In the genomic region with DNA sequence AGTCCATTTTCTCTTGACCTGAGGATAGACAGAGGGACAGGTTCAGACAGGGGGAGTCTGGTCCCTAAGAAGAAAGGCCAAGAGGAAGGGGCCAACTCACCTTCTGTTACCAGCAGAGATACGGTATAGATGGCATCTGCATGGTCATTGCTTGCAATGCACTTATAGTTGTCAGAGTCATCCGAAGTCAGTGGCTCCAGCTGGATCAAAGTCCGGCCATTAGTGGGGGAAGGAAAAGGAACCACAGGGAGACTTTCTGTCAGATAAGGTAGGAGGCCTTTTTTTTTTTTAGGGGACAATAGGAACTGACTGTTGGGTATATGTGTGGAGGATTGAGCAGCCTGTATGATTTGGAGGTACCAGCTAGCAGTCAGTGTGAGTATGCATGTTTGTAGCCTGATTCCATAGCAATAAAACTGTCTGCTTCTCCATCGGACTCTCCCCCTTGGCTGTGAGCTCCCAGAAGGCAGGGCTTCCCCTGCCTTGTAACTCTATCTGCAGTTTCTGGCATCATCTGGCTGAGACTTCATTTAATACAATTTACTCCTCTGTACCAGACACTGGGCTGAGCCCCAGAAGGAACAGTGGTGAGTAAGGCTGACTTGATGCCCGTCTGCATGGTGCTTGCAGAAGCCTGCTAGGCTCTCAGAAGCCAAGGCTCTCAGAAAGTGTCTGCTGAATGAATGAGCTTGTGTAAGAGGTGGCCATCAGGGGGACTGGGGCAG, we compare ENCODE assay signal across 9 cellular contexts. TPM values are rescaled to one million over a fixed set of nuclear protein-coding genes. Genes with fewer than 3 reads are reported as not detected.
A peak's percentile ranks its signal among the peaks of the same experiment; 100 is the strongest.
DNase-seq lines count a peak whose midpoint lies in the region; ATAC-seq and TF ChIP-seq lines count a peak whose summit lies in the region.
"Had no signal": no experiment of that assay in that cellular context is flagged by ENCODE, and none has a peak within 500 bp of the region (broad histone marks: within the 10 kb centered on the region; RNA-seq: fewer than 3 reads in every experiment).

No MANE protein-coding gene starts in this region.

- TF ChIP-seq CTCF in suprapubic skin (IDR thresholded peaks at IDR 0.05): no peak

- no peaks in the 10 kb centered on the region for H3K27me3 ChIP-seq in suprapubic skin

- H3K9me3 ChIP-seq in suprapubic skin: no peaks in the 10 kb centered on the region

- H3K36me3 Mint-ChIP-seq in activated naive CD4-positive, alpha-beta T cell treated with anti-CD3 and anti-CD28 coated beads, Interleukin-2, amount 50 U/mL, for 24 hours: no peaks in the 10 kb centered on the region
- no peaks in the 10 kb centered on the region for H3K36me3 Mint-ChIP-seq in activated naive CD8-positive, alpha-beta T cell treated with anti-CD3 and anti-CD28 coated beads for 36 hours

- 58% methylated on average over 5 of the region's 5 CpGs for WGBS in suprapubic skin

- TF ChIP-seq EP300 in suprapubic skin (IDR thresholded peaks at IDR 0.05): no peak

- H3K4me3 Mint-ChIP-seq in activated naive CD4-positive, alpha-beta T cell treated with anti-CD3 and anti-CD28 coated beads, Interleukin-2, amount 50 U/mL, for 24 hours: peak overlapping the region; percentile 94
- H3K4me3 Mint-ChIP-seq in activated naive CD8-positive, alpha-beta T cell treated with anti-CD3 and anti-CD28 coated beads for 36 hours: peak overlapping the region; percentile 87

- no peak overlapping the region for H3K27ac Mint-ChIP-seq in activated naive CD4-positive, alpha-beta T cell treated with anti-CD3 and anti-CD28 coated beads, Interleukin-2, amount 50 U/mL, for 24 hours
- H3K27ac Mint-ChIP-seq in activated naive CD8-positive, alpha-beta T cell treated with anti-CD3 and anti-CD28 coated beads for 36 hours: no peak overlapping the region

- TF ChIP-seq POLR2A in suprapubic skin (IDR thresholded peaks at IDR 0.05): no peak

- no peak for ATAC-seq in HG02970 (IDR thresholded peaks at IDR 0.05; ENCODE audit: low FRiP score, unreplicated experiment)

- H3K27ac ChIP-seq in suprapubic skin: peak overlapping the region; percentile 28

- H3K27me3 Mint-ChIP-seq in activated naive CD4-positive, alpha-beta T cell treated with anti-CD3 and anti-CD28 coated beads, Interleukin-2, amount 50 U/mL, for 24 hours: no peaks in the 10 kb centered on the region
- H3K27me3 Mint-ChIP-seq in activated naive CD8-positive, alpha-beta T cell treated with anti-CD3 and anti-CD28 coated beads for 36 hours: no peaks in the 10 kb centered on the region

- no peaks in the 10 kb centered on the region for H3K9me3 Mint-ChIP-seq in activated naive CD4-positive, alpha-beta T cell treated with anti-CD3 and anti-CD28 coated beads, Interleukin-2, amount 50 U/mL, for 24 hours
- H3K9me3 Mint-ChIP-seq in activated naive CD8-positive, alpha-beta T cell treated with anti-CD3 and anti-CD28 coated beads for 36 hours: no peaks in the 10 kb centered on the region

- peaks cover 11% of the 10 kb centered on the region for H3K4me1 Mint-ChIP-seq in activated naive CD4-positive, alpha-beta T cell treated with anti-CD3 and anti-CD28 coated beads, Interleukin-2, amount 50 U/mL, for 24 hours
- H3K4me1 Mint-ChIP-seq in activated naive CD8-positive, alpha-beta T cell treated with anti-CD3 and anti-CD28 coated beads for 36 hours: peaks cover 8% of the 10 kb centered on the region

- DNase-seq in activated naive CD4-positive, alpha-beta T cell (lab: John Stamatoyannopoulos, UW): no peak
- DNase-seq in activated naive CD8-positive, alpha-beta T cell treated with anti-CD3 and anti-CD28 coated beads for 36 hours: no peak
- DNase-seq in iris pigment epithelial cell (ENCODE audit: low read depth): peak; percentile 55
- DNase-seq in suprapubic skin (ENCODE audit: low spot score in 2 of 2): no peak
- DNase-seq in stimulated activated CD4-positive, alpha-beta T cell treated with anti-CD3 and anti-CD28 coated beads, Interleukin-1b, Interleukin-23, amount 100 ng/mL, for 48 hours: no peak
- DNase-seq in NCI-H146 (lab: John Stamatoyannopoulos, UW): no peak

- H3K36me3 ChIP-seq in suprapubic skin: no peaks in the 10 kb centered on the region

- H3K4me1 ChIP-seq in suprapubic skin: peaks cover 20% of the 10 kb centered on the region

- peak overlapping the region; percentile 65 for H3K4me3 ChIP-seq in suprapubic skin

RNA-seq across cellular contexts. Expression of a gene that starts 5.7 kb away (rescaled TPM):
- 1 to 10 TPM; 1.1 to 1.3 TPM for total RNA-seq in activated naive CD8-positive, alpha-beta T cell treated with anti-CD3 and anti-CD28 coated beads for 36 hours
- 1 to 10 TPM in 1 of 4 donors, not detected in 3; 2.3 TPM for total RNA-seq in suprapubic skin
- total RNA-seq: HepG2 had no signal

RNA-seq across cellular contexts. Expression of a gene that starts 21.7 kb away (rescaled TPM):
- under 1 TPM; 0.25 to 0.52 TPM for total RNA-seq in activated naive CD8-positive, alpha-beta T cell treated with anti-CD3 and anti-CD28 coated beads for 36 hours
- 10 to 100 TPM; 17.1 to 57.0 (median 41.1) TPM for total RNA-seq in suprapubic skin

Comparison
In these comparisons a context has a peak if more than half of its experiments do, and no peak if none do; other contexts are left out.
1. RNA of a gene that starts 21.7 kb away (total RNA-seq): 17.1 to 57.0 TPM in suprapubic skin; 0.25 to 0.52 TPM in activated naive CD8-positive, alpha-beta T cell treated with anti-CD3 and anti-CD28 coated beads for 36 hours; every median in the first group is over 10 times any median in the second.